In the genomic region with DNA sequence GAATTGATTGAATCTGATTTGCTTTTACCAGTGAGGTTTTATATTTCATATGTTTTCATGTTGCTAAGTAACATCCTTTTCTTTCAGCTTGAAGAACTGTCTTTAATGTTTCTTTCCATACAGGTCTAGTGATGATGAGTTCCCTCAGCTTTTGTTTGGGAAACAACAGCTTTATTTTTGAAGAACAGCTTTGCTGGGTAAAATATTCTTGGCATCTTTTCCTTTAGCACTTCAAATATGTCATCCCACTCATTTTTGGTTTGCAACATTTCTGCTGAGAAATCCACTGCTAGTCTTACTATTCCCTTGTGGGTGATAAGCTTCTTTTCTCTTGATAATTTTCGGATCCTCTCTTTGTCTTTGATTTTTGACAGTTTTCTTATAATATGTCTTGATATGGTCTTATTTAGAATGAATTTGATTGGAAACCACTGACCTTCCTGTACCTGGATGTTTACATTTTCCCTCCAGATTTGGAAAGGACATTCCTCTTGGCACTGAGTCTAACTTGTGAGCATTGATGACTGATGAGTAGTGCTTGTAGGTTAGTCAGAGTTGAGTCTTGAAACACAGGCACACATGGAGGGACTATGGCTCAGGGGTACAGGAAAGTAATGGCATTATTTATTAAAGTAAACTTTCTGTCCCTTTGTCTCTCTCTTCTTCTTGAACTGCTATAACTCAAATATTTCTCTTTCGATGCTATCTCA, we compare ENCODE assay signal across 19 cellular contexts.
A peak's percentile ranks its signal among the peaks of the same experiment; 100 is the strongest.
DNase-seq lines count a peak whose midpoint lies in the region; ATAC-seq and TF ChIP-seq lines count a peak whose summit lies in the region.
"Had no signal": no experiment of that assay in that cellular context is flagged by ENCODE, and none has a peak within 500 bp of the region (broad histone marks: within the 10 kb centered on the region; RNA-seq: fewer than 3 reads in every experiment).

No MANE protein-coding gene starts in this region.

- H3K36me3 ChIP-seq in OCI-LY3 (replicated peaks; ENCODE audit: low read depth, low read length), result peaks cover 9% of the 10 kb centered on the region
- H3K36me3 ChIP-seq in thyroid gland, result no peaks in the 10 kb centered on the region
- H3K36me3 ChIP-seq: BE2C, Peyer's patch had no signal

- DNase-seq in HT1080 (ENCODE audit: low read depth) (peak; percentile 29), fibroblast of mammary gland (ENCODE audit: low read depth) (peak; percentile 46), stromal cell of bone marrow (ENCODE audit: low read depth) (peak; percentile 3), thyroid gland (no peak), COLO829 (ENCODE audit: low spot score) (no peak)
- DNase-seq: BE2C; Calu3; CD4-positive, alpha-beta T cell; GOT3; NCI-H1105 treated with DMSO at 0.1 percent for 48 hours; NCI-H187; NCI-H2171; NCI-H748 treated with DMSO at 0.1 percent for 48 hours; Peyer's patch; SHP77; SK-N-SH; T-helper 17 cell had no signal

- H3K79me2 ChIP-seq in OCI-LY3 (ENCODE audit: low read length), result no peaks in the 10 kb centered on the region

- intact Hi-C loops in thyroid gland (cut with DNase I), result no loop called here

- H3K4me1 ChIP-seq in OCI-LY3 (ENCODE audit: low read length) (peaks cover 37% of the 10 kb centered on the region), thyroid gland (no peaks in the 10 kb centered on the region)
- H3K4me1 ChIP-seq: BE2C, Peyer's patch had no signal

- no peak overlapping the region for H3K9ac ChIP-seq in OCI-LY3 (ENCODE audit: low read length)
- H3K9ac ChIP-seq: SK-N-SH had no signal

- H4K20me1 ChIP-seq in OCI-LY3 (ENCODE audit: insufficient read depth, low read length), result no peaks in the 10 kb centered on the region

- H3K4me2 ChIP-seq in OCI-LY3 (ENCODE audit: low read length), result 0 out of 2 replicates have a peak overlapping the region, but pooled peaks have one; percentile 26
- H3K4me2 ChIP-seq: SK-N-SH had no signal

- H2AFZ ChIP-seq in OCI-LY3 (ENCODE audit: low read depth, low read length), result no peak overlapping the region

- TF ChIP-seq CTCF in OCI-LY3 (IDR thresholded peaks at IDR 0.05; ENCODE audit: low read depth, low read length), result no peak
- TF ChIP-seq CTCF in fibroblast of mammary gland (conservative IDR thresholded peaks at IDR 0.05; ENCODE audit: control insufficient read depth, insufficient read depth, low read depth, low read length), result no peak
- no peak for TF ChIP-seq CTCF in thyroid gland (IDR thresholded peaks at IDR 0.05)

- no peak for TF ChIP-seq POLR2A in thyroid gland (IDR thresholded peaks at IDR 0.05)

- H3K27ac ChIP-seq in OCI-LY3 (ENCODE audit: low read length) (peak overlapping the region; percentile 69), thyroid gland (no peak overlapping the region)
- H3K27ac ChIP-seq: Peyer's patch had no signal

- no peak overlapping the region for H3K4me3 ChIP-seq in OCI-LY3 (ENCODE audit: low read length)
- H3K4me3 ChIP-seq in fibroblast of mammary gland (ENCODE audit: control insufficient read depth, low read depth, low read length), result no peak overlapping the region
- H3K4me3 ChIP-seq in thyroid gland (replicated peaks in 1 of 3), result no peak overlapping the region
- H3K4me3 ChIP-seq: Peyer's patch had no signal

- H3K9me3 ChIP-seq in OCI-LY3 (ENCODE audit: insufficient read depth, low read length), result peaks cover 10% of the 10 kb centered on the region
- no peaks in the 10 kb centered on the region for H3K9me3 ChIP-seq in thyroid gland
- H3K9me3 ChIP-seq: BE2C, Peyer's patch, SK-N-SH had no signal

- no peak for ATAC-seq in SK-N-SH treated with all-trans-retinoic acid at 6 μM for 48 hours
- ATAC-seq: T-helper 17 cell had no signal

- H3K27me3 ChIP-seq in OCI-LY3 (ENCODE audit: low read depth, low read length) (no peaks in the 10 kb centered on the region), thyroid gland (no peaks in the 10 kb centered on the region)
- H3K27me3 ChIP-seq: BE2C, Peyer's patch had no signal

- WGBS in thyroid gland, 2 donors, result 91 to 95% methylated on average over 2 of the region's 2 CpGs

TF ChIP-seq in SK-N-SH treated with all-trans-retinoic acid at 6 μM for 48 hours, 23 proteins besides CTCF, POLR2A, EP300 and RAD21:
- TF ChIP-seq ESRRG (CRISPR knock-in tag; IDR thresholded peaks at IDR 0.05) (no peak), TCF4 (CRISPR knock-in tag; IDR thresholded peaks at IDR 0.05; ENCODE audit: borderline replicate concordance) (no peak), GLIS3 (CRISPR knock-in tag; IDR thresholded peaks at IDR 0.05) (no peak), OSR1 (CRISPR knock-in tag; IDR thresholded peaks at IDR 0.05) (no peak), BACH2 (CRISPR knock-in tag; IDR thresholded peaks at IDR 0.05; ENCODE audit: borderline replicate concordance) (no peak), ZFP30 (CRISPR knock-in tag; IDR thresholded peaks at IDR 0.05) (no peak), ZC3H10 (CRISPR knock-in tag; IDR thresholded peaks at IDR 0.05) (no peak), ZNF70 (CRISPR knock-in tag; IDR thresholded peaks at IDR 0.05) (no peak), RARB (CRISPR knock-in tag; IDR thresholded peaks at IDR 0.05) (no peak), ISL1 (CRISPR knock-in tag; IDR thresholded peaks at IDR 0.05) (no peak), ZNF565 (CRISPR knock-in tag; conservative IDR thresholded peaks at IDR 0.05; ENCODE audit: low read depth) (no peak), ZFP3 (CRISPR knock-in tag; IDR thresholded peaks at IDR 0.05) (no peak), SNAI2 (CRISPR knock-in tag; IDR thresholded peaks at IDR 0.05) (no peak), ZNF8 (CRISPR knock-in tag; IDR thresholded peaks at IDR 0.05) (no peak), ARNTL (CRISPR knock-in tag; IDR thresholded peaks at IDR 0.05; ENCODE audit: borderline replicate concordance, low read depth) (no peak), TOX (CRISPR knock-in tag; IDR thresholded peaks at IDR 0.05; ENCODE audit: borderline replicate concordance) (no peak)
- TF ChIP-seq, protein P1, sequence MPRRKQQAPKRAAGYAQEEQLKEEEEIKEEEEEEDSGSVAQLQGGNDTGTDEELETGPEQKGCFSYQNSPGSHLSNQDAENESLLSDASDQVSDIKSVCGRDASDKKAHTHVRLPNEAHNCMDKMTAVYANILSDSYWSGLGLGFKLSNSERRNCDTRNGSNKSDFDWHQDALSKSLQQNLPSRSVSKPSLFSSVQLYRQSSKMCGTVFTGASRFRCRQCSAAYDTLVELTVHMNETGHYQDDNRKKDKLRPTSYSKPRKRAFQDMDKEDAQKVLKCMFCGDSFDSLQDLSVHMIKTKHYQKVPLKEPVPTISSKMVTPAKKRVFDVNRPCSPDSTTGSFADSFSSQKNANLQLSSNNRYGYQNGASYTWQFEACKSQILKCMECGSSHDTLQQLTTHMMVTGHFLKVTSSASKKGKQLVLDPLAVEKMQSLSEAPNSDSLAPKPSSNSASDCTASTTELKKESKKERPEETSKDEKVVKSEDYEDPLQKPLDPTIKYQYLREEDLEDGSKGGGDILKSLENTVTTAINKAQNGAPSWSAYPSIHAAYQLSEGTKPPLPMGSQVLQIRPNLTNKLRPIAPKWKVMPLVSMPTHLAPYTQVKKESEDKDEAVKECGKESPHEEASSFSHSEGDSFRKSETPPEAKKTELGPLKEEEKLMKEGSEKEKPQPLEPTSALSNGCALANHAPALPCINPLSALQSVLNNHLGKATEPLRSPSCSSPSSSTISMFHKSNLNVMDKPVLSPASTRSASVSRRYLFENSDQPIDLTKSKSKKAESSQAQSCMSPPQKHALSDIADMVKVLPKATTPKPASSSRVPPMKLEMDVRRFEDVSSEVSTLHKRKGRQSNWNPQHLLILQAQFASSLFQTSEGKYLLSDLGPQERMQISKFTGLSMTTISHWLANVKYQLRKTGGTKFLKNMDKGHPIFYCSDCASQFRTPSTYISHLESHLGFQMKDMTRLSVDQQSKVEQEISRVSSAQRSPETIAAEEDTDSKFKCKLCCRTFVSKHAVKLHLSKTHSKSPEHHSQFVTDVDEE (CRISPR knock-in tag; IDR thresholded peaks at IDR 0.05), result no peak
- TF ChIP-seq, protein P2, sequence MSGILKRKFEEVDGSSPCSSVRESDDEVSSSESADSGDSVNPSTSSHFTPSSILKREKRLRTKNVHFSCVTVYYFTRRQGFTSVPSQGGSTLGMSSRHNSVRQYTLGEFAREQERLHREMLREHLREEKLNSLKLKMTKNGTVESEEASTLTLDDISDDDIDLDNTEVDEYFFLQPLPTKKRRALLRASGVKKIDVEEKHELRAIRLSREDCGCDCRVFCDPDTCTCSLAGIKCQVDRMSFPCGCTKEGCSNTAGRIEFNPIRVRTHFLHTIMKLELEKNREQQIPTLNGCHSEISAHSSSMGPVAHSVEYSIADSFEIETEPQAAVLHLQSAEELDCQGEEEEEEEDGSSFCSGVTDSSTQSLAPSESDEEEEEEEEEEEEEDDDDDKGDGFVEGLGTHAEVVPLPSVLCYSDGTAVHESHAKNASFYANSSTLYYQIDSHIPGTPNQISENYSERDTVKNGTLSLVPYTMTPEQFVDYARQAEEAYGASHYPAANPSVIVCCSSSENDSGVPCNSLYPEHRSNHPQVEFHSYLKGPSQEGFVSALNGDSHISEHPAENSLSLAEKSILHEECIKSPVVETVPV (CRISPR knock-in tag; IDR thresholded peaks at IDR 0.05), result no peak
- TF ChIP-seq, protein P3, sequence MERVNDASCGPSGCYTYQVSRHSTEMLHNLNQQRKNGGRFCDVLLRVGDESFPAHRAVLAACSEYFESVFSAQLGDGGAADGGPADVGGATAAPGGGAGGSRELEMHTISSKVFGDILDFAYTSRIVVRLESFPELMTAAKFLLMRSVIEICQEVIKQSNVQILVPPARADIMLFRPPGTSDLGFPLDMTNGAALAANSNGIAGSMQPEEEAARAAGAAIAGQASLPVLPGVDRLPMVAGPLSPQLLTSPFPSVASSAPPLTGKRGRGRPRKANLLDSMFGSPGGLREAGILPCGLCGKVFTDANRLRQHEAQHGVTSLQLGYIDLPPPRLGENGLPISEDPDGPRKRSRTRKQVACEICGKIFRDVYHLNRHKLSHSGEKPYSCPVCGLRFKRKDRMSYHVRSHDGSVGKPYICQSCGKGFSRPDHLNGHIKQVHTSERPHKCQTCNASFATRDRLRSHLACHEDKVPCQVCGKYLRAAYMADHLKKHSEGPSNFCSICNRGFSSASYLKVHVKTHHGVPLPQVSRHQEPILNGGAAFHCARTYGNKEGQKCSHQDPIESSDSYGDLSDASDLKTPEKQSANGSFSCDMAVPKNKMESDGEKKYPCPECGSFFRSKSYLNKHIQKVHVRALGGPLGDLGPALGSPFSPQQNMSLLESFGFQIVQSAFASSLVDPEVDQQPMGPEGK (CRISPR knock-in tag; IDR thresholded peaks at IDR 0.05; ENCODE audit: borderline replicate concordance), result no peak

Comparison
In these comparisons a context has a peak if more than half of its experiments do, and no peak if none do; other contexts are left out.
1. DNase-seq: peak in HT1080 (single experiment), fibroblast of mammary gland (single experiment) and stromal cell of bone marrow (single experiment); none in thyroid gland (0 of 2) and COLO829 (single experiment).